Comparison of ENCODE assay signal across 1 cellular context in genomic region chr2:234556848-234557573, GRCh38.
TF ChIP-seq lines count a peak whose summit lies in the region.

No MANE protein-coding gene starts in this region.

TF ChIP-seq in IMR-90, 13 proteins besides CTCF, POLR2A, EP300 and RAD21 (continued from another document):
- no peak for TF ChIP-seq MXI1 (IDR thresholded peaks at IDR 0.05; ENCODE audit: borderline replicate concordance, low read depth, low read length)
- no peak for TF ChIP-seq RCOR1 (IDR thresholded peaks at IDR 0.05; ENCODE audit: insufficient replicate concordance, low read length)
- TF ChIP-seq BHLHE40 (IDR thresholded peaks at IDR 0.05; ENCODE audit: low read depth, low read length): no peak
- no peak for TF ChIP-seq CHD1 (IDR thresholded peaks at IDR 0.05; ENCODE audit: low read depth, low read length)
- no peak for TF ChIP-seq RFX5 (IDR thresholded peaks at IDR 0.05; ENCODE audit: low read depth, low read length)
- TF ChIP-seq ELK1 (IDR thresholded peaks at IDR 0.05; ENCODE audit: borderline replicate concordance, low read depth, low read length): no peak
- no peak for TF ChIP-seq USF2 (IDR thresholded peaks at IDR 0.05; ENCODE audit: low read depth, low read length)
- TF ChIP-seq NFE2L2 (IDR thresholded peaks at IDR 0.05; ENCODE audit: low read depth, low read length): no peak
- TF ChIP-seq SMC3 (IDR thresholded peaks at IDR 0.05; ENCODE audit: low read depth, low read length): no peak
